ENCODE assay signal across 9 cellular contexts in genomic region chr1:220908757-220909156, GRCh38. TPM values are rescaled to one million over a fixed set of nuclear protein-coding genes. Genes with fewer than 3 reads are reported as not detected.
DNase-seq lines count a peak whose midpoint lies in the region; ATAC-seq and TF ChIP-seq lines count a peak whose summit lies in the region.
"Had no signal": no experiment of that assay in that cellular context is flagged by ENCODE, and none has a peak within 500 bp of the region (broad histone marks: within the 10 kb centered on the region; RNA-seq: fewer than 3 reads in every experiment).

No MANE protein-coding gene starts in this region.

- CTCF ChIA-PET in CD4-positive, alpha-beta memory T cell (lab: Charles Lee; ENCODE audit: partially characterized antibody): no interaction called here

- no peaks in the 10 kb centered on the region for H3K4me1 Mint-ChIP-seq in CD4-positive, alpha-beta memory T cell

- H3K27me3 ChIP-seq in Peyer's patch: no peaks in the 10 kb centered on the region
- H3K27me3 ChIP-seq in HAP-1 (ENCODE audit: low read depth): peaks cover 15% of the 10 kb centered on the region
- H3K27me3 ChIP-seq in CD4-positive, alpha-beta memory T cell (ENCODE audit: insufficient read depth, low read length): no peaks in the 10 kb centered on the region

- H3K36me3 Mint-ChIP-seq in CD4-positive, alpha-beta memory T cell: no peaks in the 10 kb centered on the region

- H3K27me3 Mint-ChIP-seq in CD4-positive, alpha-beta memory T cell: peaks cover 7 to 8% of the 10 kb centered on the region in 2 donors

- peak; percentile 29 for DNase-seq in AG08395 (ENCODE audit: low spot score)
- no peak for DNase-seq in Peyer's patch
- DNase-seq in glomerular visceral epithelial cell (ENCODE audit: extremely low spot score): peak; percentile 36
- DNase-seq in activated CD8-positive, alpha-beta memory T cell treated with anti-CD3 and anti-CD28 coated beads, Interleukin-2, amount 50 U/mL, for 4 hours: no peak
- DNase-seq in HAP-1 (ENCODE audit: low spot score in 2 of 2): no peak
- DNase-seq in CD4-positive, alpha-beta memory T cell: no peak
- no peak for DNase-seq in NK-92 treated with Interleukin-12 subunit alpha and Interleukin-12 subunit beta, amount 100 ng/mL, for 24 hours (lab: John Stamatoyannopoulos, UW)
- DNase-seq: T-helper 9 cell had no signal

- H3K9me3 Mint-ChIP-seq in CD4-positive, alpha-beta memory T cell: peaks cover 0 to 2% (median 0%) of the 10 kb centered on the region in 8 donors

- no peak for TF ChIP-seq POLR2A in Peyer's patch (IDR thresholded peaks at IDR 0.05)

- TF ChIP-seq CTCF in Peyer's patch (IDR thresholded peaks at IDR 0.05): peak in 4 of 6 experiments; percentile 6 to 47 (median 28)

- H3K36me3 ChIP-seq in Peyer's patch (no peaks in the 10 kb centered on the region), HAP-1 (replicated peaks) (no peaks in the 10 kb centered on the region)
- no peaks in the 10 kb centered on the region for H3K36me3 ChIP-seq in CD4-positive, alpha-beta memory T cell (ENCODE audit: insufficient read depth, low read length)

- peak; percentile 74 for ATAC-seq in GM19351 (IDR thresholded peaks at IDR 0.05; ENCODE audit: unreplicated experiment)

- H3K4me3 ChIP-seq in Peyer's patch (no peak overlapping the region), HAP-1 (no peak overlapping the region)
- no peak overlapping the region for H3K4me3 ChIP-seq in CD4-positive, alpha-beta memory T cell (ENCODE audit: low read length in 2 of 2)

- no peak overlapping the region for H3K27ac ChIP-seq in Peyer's patch
- H3K27ac ChIP-seq in CD4-positive, alpha-beta memory T cell (ENCODE audit: low read depth, low read length): no peak overlapping the region

- no peak overlapping the region for H3K4me3 Mint-ChIP-seq in CD4-positive, alpha-beta memory T cell

- no peak overlapping the region for H3K27ac Mint-ChIP-seq in CD4-positive, alpha-beta memory T cell

- POLR2A ChIA-PET in CD4-positive, alpha-beta memory T cell (lab: Charles Lee; ENCODE audit: partially characterized antibody): no interaction called here

- in situ Hi-C loops in HAP-1 (cut with MboI; ENCODE audit: low sequenced_read_pairs): no loop called here

- intact Hi-C loops in CD4-positive, alpha-beta memory T cell (cut with micrococcal nuclease): no loop called here

- H3K4me1 ChIP-seq in Peyer's patch: no peaks in the 10 kb centered on the region
- H3K4me1 ChIP-seq in HAP-1: no peaks in the 10 kb centered on the region
- H3K4me1 ChIP-seq in CD4-positive, alpha-beta memory T cell (ENCODE audit: insufficient read depth, low read length): no peaks in the 10 kb centered on the region

- no peaks in the 10 kb centered on the region for H3K9me3 ChIP-seq in Peyer's patch
- H3K9me3 ChIP-seq in HAP-1: no peaks in the 10 kb centered on the region
- no peaks in the 10 kb centered on the region for H3K9me3 ChIP-seq in CD4-positive, alpha-beta memory T cell (ENCODE audit: control insufficient read depth in 1 of 2, low read length in 2 of 2)

RNA-seq across cellular contexts. Expression of gene HLX, which starts 29.5 kb away (rescaled TPM):
- total RNA-seq in Peyer's patch: 10 to 100 TPM in 1 of 4 donors, 1 to 10 TPM in 3; 4.0 to 18.2 (median 8.4) TPM
- total RNA-seq in CD4-positive, alpha-beta memory T cell: under 1 TPM; 0.14 to 0.20 TPM
- not detected for polyA plus RNA-seq in CD4-positive, alpha-beta memory T cell

Comparison
In these comparisons a context has a peak if more than half of its experiments do, and no peak if none do; other contexts are left out.
1. DNase-seq: peak in AG08395 (single experiment) and glomerular visceral epithelial cell (single experiment); none in Peyer's patch (0 of 3), activated CD8-positive, alpha-beta memory T cell treated with anti-CD3 and anti-CD28 coated beads, Interleukin-2, amount 50 U/mL, for 4 hours (single experiment), HAP-1 (0 of 2), CD4-positive, alpha-beta memory T cell (0 of 5) and NK-92 treated with Interleukin-12 subunit alpha and Interleukin-12 subunit beta, amount 100 ng/mL, for 24 hours (single experiment).
2. RNA of gene HLX, which starts 29.5 kb away (total RNA-seq): 4.0 to 18.2 TPM in Peyer's patch; 0.14 to 0.20 TPM in CD4-positive, alpha-beta memory T cell; every median in the first group is over 4 times any median in the second.